In genomic region chr13:31045621-31046081, GRCh38 we compare ENCODE assay signal across 9 cellular contexts.
DNase-seq lines count a peak whose midpoint lies in the region; ATAC-seq and FAIRE-seq lines count a peak whose summit lies in the region.
"Had no signal": no experiment of that assay in that cellular context is flagged by ENCODE, and none has a peak within 500 bp of the region (broad histone marks: within the 10 kb centered on the region; RNA-seq: fewer than 3 reads in every experiment).

No MANE protein-coding gene starts in this region.

- ATAC-seq in activated CD8-positive, alpha-beta memory T cell treated with anti-CD3 and anti-CD28 coated beads, Interleukin-2, amount 10 ng/mL, durations not matched to agents 7 days and 5 days: peak; percentile 81
- no peak for ATAC-seq in HG03095 (IDR thresholded peaks at IDR 0.05; ENCODE audit: unreplicated experiment)

- H3K9ac ChIP-seq in trophoblast cell (ENCODE audit: low read length): no peak overlapping the region

- CTCF ChIA-PET in activated CD8-positive, alpha-beta memory T cell treated with anti-CD3 and anti-CD28 coated beads, Interleukin-2, amount 10 ng/mL, durations not matched to agents 7 days and 5 days (lab: Charles Lee): interaction anchor here (0.9 to 2.5 kb wide), 13 partner anchors 15 to 933 kb away, joined by 3 to 32 read pairs (median 5); no protein-coding TSS in a partner anchor

- peak overlapping the region; percentile 24 for H2BK5ac ChIP-seq in trophoblast cell (ENCODE audit: low read depth, low read length, poor library complexity)

- H3K4me1 Mint-ChIP-seq in activated CD8-positive, alpha-beta memory T cell treated with anti-CD3 and anti-CD28 coated beads, Interleukin-2, amount 10 ng/mL, durations not matched to agents 7 days and 5 days: peaks cover 46% of the 10 kb centered on the region

- peak overlapping the region; percentile 84 for H3K27ac Mint-ChIP-seq in activated CD8-positive, alpha-beta memory T cell treated with anti-CD3 and anti-CD28 coated beads, Interleukin-2, amount 10 ng/mL, durations not matched to agents 7 days and 5 days

- no peak overlapping the region for H3K4me3 ChIP-seq in trophoblast cell (ENCODE audit: low read depth, low read length)

- no peaks in the 10 kb centered on the region for H3K36me3 ChIP-seq in trophoblast cell (ENCODE audit: control insufficient read depth in 1 of 2, insufficient read depth in 2 of 2, low read length in 2 of 2)

- no peak overlapping the region for H2BK120ac ChIP-seq in trophoblast cell (ENCODE audit: insufficient read depth, low read length, poor library complexity)

- peaks cover 6% of the 10 kb centered on the region for H3K79me1 ChIP-seq in trophoblast cell (ENCODE audit: low read length)

- H3K27ac ChIP-seq in epithelial cell of prostate (peak overlapping the region; percentile 94), trophoblast cell (ENCODE audit: low read depth, low read length) (peak overlapping the region; percentile 49)
- H3K27ac ChIP-seq: 22Rv1 had no signal

- H3K36me3 Mint-ChIP-seq in activated CD8-positive, alpha-beta memory T cell treated with anti-CD3 and anti-CD28 coated beads, Interleukin-2, amount 10 ng/mL, durations not matched to agents 7 days and 5 days: no peaks in the 10 kb centered on the region

- no peak overlapping the region for H4K12ac ChIP-seq in trophoblast cell (ENCODE audit: low read depth, low read length)

- peak; percentile 45 for DNase-seq in DMS79 treated with DMSO at 0.1 percent for 48 hours (lab: John Stamatoyannopoulos, UW)
- DNase-seq in DMS79 (lab: John Stamatoyannopoulos, UW): no peak
- DNase-seq in MV-4-11 (lab: John Stamatoyannopoulos, UW): peak; percentile 94
- peak; percentile 89 for DNase-seq in activated CD8-positive, alpha-beta memory T cell treated with anti-CD3 and anti-CD28 coated beads, Interleukin-2, amount 10 ng/mL, durations not matched to agents 7 days and 5 days
- peak; percentile 87 for DNase-seq in epithelial cell of prostate (ENCODE audit: low read depth, low spot score)
- DNase-seq in trophoblast cell: peak; percentile 67 to 77
- peak; percentile 76 for DNase-seq in urothelium cell line (ENCODE audit: low spot score)

- H3K4me3 Mint-ChIP-seq in activated CD8-positive, alpha-beta memory T cell treated with anti-CD3 and anti-CD28 coated beads, Interleukin-2, amount 10 ng/mL, durations not matched to agents 7 days and 5 days: peak overlapping the region; percentile 48

- H3K9me3 Mint-ChIP-seq in activated CD8-positive, alpha-beta memory T cell treated with anti-CD3 and anti-CD28 coated beads, Interleukin-2, amount 10 ng/mL, durations not matched to agents 7 days and 5 days (ENCODE audit: low read depth): no peaks in the 10 kb centered on the region

- peak; percentile 17 for FAIRE-seq in urothelium cell line (lab: Jason Lieb, UNC)

- WGBS in trophoblast cell (ENCODE audit: extremely low coverage, insufficient coverage, insufficient read length): no CpG with 5 or more reads among the region's 8 CpGs

- H3K23ac ChIP-seq in trophoblast cell (ENCODE audit: low read length): no peak overlapping the region

- H3K27me3 ChIP-seq in trophoblast cell (ENCODE audit: insufficient read depth, low read length): no peaks in the 10 kb centered on the region

- peak overlapping the region; percentile 0 for H4K91ac ChIP-seq in trophoblast cell (ENCODE audit: low read depth, low read length)

- no peak overlapping the region for H2AK5ac ChIP-seq in trophoblast cell (ENCODE audit: low read length)

- no peak overlapping the region for H3K14ac ChIP-seq in trophoblast cell (ENCODE audit: low read length)

- peaks cover 13 to 22% of the 10 kb centered on the region in 2 experiments for H3K4me1 ChIP-seq in trophoblast cell (ENCODE audit: control insufficient read depth in 1 of 2, insufficient read depth in 2 of 2, low read length in 2 of 2)

- peaks cover 15% of the 10 kb centered on the region for H3K27me3 Mint-ChIP-seq in activated CD8-positive, alpha-beta memory T cell treated with anti-CD3 and anti-CD28 coated beads, Interleukin-2, amount 10 ng/mL, durations not matched to agents 7 days and 5 days

- no peak overlapping the region for H4K8ac ChIP-seq in trophoblast cell (ENCODE audit: low read depth, low read length)

- H3K4ac ChIP-seq in trophoblast cell (ENCODE audit: low read depth, low read length): no peak overlapping the region

- H3K79me2 ChIP-seq in trophoblast cell (ENCODE audit: control insufficient read depth, insufficient read depth, low read length, poor library complexity): no peaks in the 10 kb centered on the region

- no peaks in the 10 kb centered on the region for H3K9me3 ChIP-seq in trophoblast cell (ENCODE audit: insufficient read depth, low read depth, low read length)

- H3K18ac ChIP-seq in trophoblast cell (ENCODE audit: low read length): no peak overlapping the region

- peak overlapping the region; percentile 31 for H3K4me2 ChIP-seq in trophoblast cell (ENCODE audit: low read length)

- H2BK12ac ChIP-seq in trophoblast cell (ENCODE audit: low read length): peak overlapping the region; percentile 42

- H2AFZ ChIP-seq in trophoblast cell (ENCODE audit: insufficient read depth, low read length, poor library complexity): no peak overlapping the region
